21 cellular contexts compared by ENCODE assay signal in genomic region chrX:38006283-38006682, GRCh38. TPM values are rescaled to one million over a fixed set of nuclear protein-coding genes. Genes with fewer than 3 reads are reported as not detected.
DNase-seq lines count a peak whose midpoint lies in the region; ATAC-seq and TF ChIP-seq lines count a peak whose summit lies in the region.
"Had no signal": no experiment of that assay in that cellular context is flagged by ENCODE, and none has a peak within 500 bp of the region (broad histone marks: within the 10 kb centered on the region; RNA-seq: fewer than 3 reads in every experiment).

Gene SYTL5, plus strand, starts transcription at chrX:38006553. Its CDS starts 27,337 bp downstream, at chrX:38033890.

- H3K4me2 ChIP-seq in PC-3 (ENCODE audit: low read length) (peak within 1 kb of the TSS; percentile 73), hepatocyte (peak within 1 kb of the TSS; percentile 45), smooth muscle cell (no peak within 1 kb of the TSS)
- H3K4me2 ChIP-seq: SK-N-SH had no signal

- H3K9me2 ChIP-seq in PC-3 (replicated peaks; ENCODE audit: low read length) (no peaks in the 10 kb centered on the region), hepatocyte (replicated peaks; ENCODE audit: insufficient read depth) (no peaks in the 10 kb centered on the region)
- H3K9me2 ChIP-seq: SK-N-SH had no signal

- H3K9me3 Mint-ChIP-seq in WTC11, result no peaks in the 10 kb centered on the region; the same call in 1 of the 2 replicates
- H3K9me3 Mint-ChIP-seq: natural killer cell treated with Interleukin-12 subunit alpha and Interleukin-12 subunit beta and Interleukin-15 and Interleukin-18, amount 100 ng/mL, for 72 hours had no signal

- intact Hi-C loops in PC-3 (cut with micrococcal nuclease), result no loop called here

- H3K27ac Mint-ChIP-seq in WTC11, result no peak within 1 kb of the TSS
- H3K27ac Mint-ChIP-seq: natural killer cell treated with Interleukin-12 subunit alpha and Interleukin-12 subunit beta and Interleukin-15 and Interleukin-18, amount 100 ng/mL, for 72 hours had no signal

- H3K4me1 ChIP-seq in PC-3 (ENCODE audit: insufficient read depth, low read length) (peaks cover 48% of the 10 kb centered on the region), hepatocyte (ENCODE audit: insufficient read depth) (no peaks in the 10 kb centered on the region), smooth muscle cell (ENCODE audit: low read depth) (no peaks in the 10 kb centered on the region)

- H3K27me3 ChIP-seq in PC-3 (ENCODE audit: low read length) (no peaks in the 10 kb centered on the region), hepatocyte (no peaks in the 10 kb centered on the region), smooth muscle cell (ENCODE audit: low read depth) (no peaks in the 10 kb centered on the region)
- H3K27me3 ChIP-seq: upper lobe of left lung had no signal

- H4K20me1 ChIP-seq in PC-3 (ENCODE audit: low read length), result no peaks in the 10 kb centered on the region
- no peaks in the 10 kb centered on the region for H4K20me1 ChIP-seq in hepatocyte (ENCODE audit: insufficient read depth, poor library complexity, severe bottlenecking)
- no peaks in the 10 kb centered on the region for H4K20me1 ChIP-seq in smooth muscle cell (ENCODE audit: low read depth)

- WGBS in hepatocyte (ENCODE audit: low lambda C conversion rate, missing lambda C conversion rate), result 38% methylated on average over 1 of the region's 1 CpG
- 38% methylated on average over 1 of the region's 1 CpG for WGBS in smooth muscle cell (ENCODE audit: low lambda C conversion rate)

- no peaks in the 10 kb centered on the region for H3K36me3 Mint-ChIP-seq in WTC11
- H3K36me3 Mint-ChIP-seq: natural killer cell treated with Interleukin-12 subunit alpha and Interleukin-12 subunit beta and Interleukin-15 and Interleukin-18, amount 100 ng/mL, for 72 hours had no signal

- no peaks in the 10 kb centered on the region for H3K27me3 Mint-ChIP-seq in WTC11 (ENCODE audit: low read depth)

- DNase-seq in NCI-H2107 treated with DMSO at 0.1 percent for 48 hours (lab: John Stamatoyannopoulos, UW; ENCODE audit: unreplicated experiment) (peak; percentile 24), NCI-H2107 (lab: John Stamatoyannopoulos, UW) (no peak), PC-3 (peak; percentile 87), hepatocyte (ENCODE audit: low spot score) (peak; percentile 16), smooth muscle cell (lab: John Stamatoyannopoulos, UW; ENCODE audit: unreplicated experiment) (no peak), foreskin melanocyte (no peak), WTC11 (ENCODE audit: low spot score) (no peak)
- DNase-seq: activated CD4-positive, alpha-beta T cell treated with anti-CD3 and anti-CD28 coated beads for 4 hours; activated gamma-delta T cell treated with Interleukin-2 at 50 U/mL for 16 hours; anterior cingulate cortex; C1 segment of cervical spinal cord; DMS79 treated with DMSO at 0.1 percent for 48 hours; NCI-H1436 treated with DMSO at 0.1 percent for 48 hours; NCI-H526; OCI-M1; SK-N-SH; stimulated activated CD4-positive, alpha-beta T cell treated with anti-CD3 and anti-CD28 coated beads, Interleukin-15, amount 100 ng/mL, for 24 hours; stimulated activated naive CD4-positive, alpha-beta T cell; upper lobe of left lung had no signal

- TF ChIP-seq CTCF in PC-3 (conservative IDR thresholded peaks at IDR 0.05; ENCODE audit: low read depth, low read length) (no peak), hepatocyte (IDR thresholded peaks at IDR 0.05; ENCODE audit: poor library complexity) (no peak), smooth muscle cell (IDR thresholded peaks at IDR 0.05; ENCODE audit: borderline replicate concordance, insufficient read depth, poor library complexity, severe bottlenecking) (no peak), WTC11 (IDR thresholded peaks at IDR 0.05) (no peak)

- POLR2A ChIA-PET in PC-3 (lab: Charles Lee; ENCODE audit: unreplicated experiment), result interaction anchor here (0.5 kb wide), 1 partner anchor 23 kb away, joined by 4 read pairs; no protein-coding TSS in a partner anchor
- POLR2A ChIA-PET in WTC11 (lab: Charles Lee), result no interaction called here

- BruUV-seq in PC-3 (replicated peaks; lab: Mats Ljungman, UMichigan), result no TSS peak

- H2AFZ ChIP-seq in PC-3 (ENCODE audit: low read length) (no peak within 1 kb of the TSS), hepatocyte (no peak within 1 kb of the TSS), smooth muscle cell (ENCODE audit: low read depth) (no peak within 1 kb of the TSS)

- H3K4me3 Mint-ChIP-seq in WTC11, result no peak within 1 kb of the TSS
- H3K4me3 Mint-ChIP-seq: natural killer cell treated with Interleukin-12 subunit alpha and Interleukin-12 subunit beta and Interleukin-15 and Interleukin-18, amount 100 ng/mL, for 72 hours had no signal

- CTCF ChIA-PET in PC-3 (lab: Charles Lee), result no interaction called here
- CTCF ChIA-PET in WTC11 (lab: Charles Lee), result no interaction called here

- H3K79me2 ChIP-seq in PC-3 (ENCODE audit: low read length) (no peaks in the 10 kb centered on the region), hepatocyte (no peaks in the 10 kb centered on the region), smooth muscle cell (ENCODE audit: low read depth) (no peaks in the 10 kb centered on the region)

- no peaks in the 10 kb centered on the region for H3F3A ChIP-seq in PC-3 (ENCODE audit: low read length, unreplicated experiment)
- no peaks in the 10 kb centered on the region for H3F3A ChIP-seq in smooth muscle cell (ENCODE audit: low read depth)

- H3K9me3 ChIP-seq in PC-3 (ENCODE audit: low read length), result no peaks in the 10 kb centered on the region
- no peaks in the 10 kb centered on the region for H3K9me3 ChIP-seq in hepatocyte (ENCODE audit: low read depth)
- H3K9me3 ChIP-seq in smooth muscle cell (replicated peaks; ENCODE audit: low read depth), result no peaks in the 10 kb centered on the region
- H3K9me3 ChIP-seq: SK-N-SH, upper lobe of left lung had no signal

- ATAC-seq in PC-3 (peak; percentile 86), HG02852 (IDR thresholded peaks at IDR 0.05; ENCODE audit: unreplicated experiment) (no peak), WTC11 (no peak)
- ATAC-seq: natural killer cell treated with Interleukin-12 subunit alpha and Interleukin-12 subunit beta and Interleukin-15 and Interleukin-18, amount 100 ng/mL, for 72 hours had no signal

- no peaks in the 10 kb centered on the region for H3K4me1 Mint-ChIP-seq in WTC11

- H3K4me3 ChIP-seq in PC-3 (ENCODE audit: low read length) (peak within 1 kb of the TSS; percentile 22; the same call in 1 of the 2 replicates), hepatocyte (no peak within 1 kb of the TSS), smooth muscle cell (no peak within 1 kb of the TSS)

- no peak within 1 kb of the TSS for H3K9ac ChIP-seq in PC-3 (ENCODE audit: low read length)
- H3K9ac ChIP-seq in smooth muscle cell (ENCODE audit: low read depth), result no peak within 1 kb of the TSS
- H3K9ac ChIP-seq: SK-N-SH had no signal

- H3K27ac ChIP-seq in PC-3 (ENCODE audit: low read length) (peak within 1 kb of the TSS; percentile 72), hepatocyte (peak within 1 kb of the TSS; percentile 60), smooth muscle cell (ENCODE audit: low read depth) (peak within 1 kb of the TSS; percentile 41)

- no peaks in the 10 kb centered on the region for H3K36me3 ChIP-seq in PC-3 (ENCODE audit: low read depth, low read length)
- H3K36me3 ChIP-seq in hepatocyte (replicated peaks; ENCODE audit: insufficient read depth, low read depth), result no peaks in the 10 kb centered on the region
- no peaks in the 10 kb centered on the region for H3K36me3 ChIP-seq in smooth muscle cell (ENCODE audit: low read depth)
- H3K36me3 ChIP-seq: upper lobe of left lung had no signal

TF ChIP-seq in WTC11, 78 proteins besides CTCF, POLR2A, EP300 and RAD21 (continues in another document):
- TF ChIP-seq E2F4 (CRISPR knock-in tag; IDR thresholded peaks at IDR 0.05; ENCODE audit: borderline replicate concordance, low read depth) (no peak), ARID4B (CRISPR knock-in tag; IDR thresholded peaks at IDR 0.05; ENCODE audit: borderline replicate concordance) (no peak), ZNF121 (CRISPR knock-in tag; IDR thresholded peaks at IDR 0.05) (no peak)

RNA-seq across cellular contexts. Expression of gene SYTL5, which starts in this region (rescaled TPM):
- total RNA-seq in PC-3 (2014; rRNA removed) (0.04 and 0.17 TPM in 2 replicates), hepatocyte (7.3 and 8.0 TPM in 2 replicates), smooth muscle cell (1.9 and 2.3 TPM in 2 replicates), WTC11 (2021) (0.25 to 0.39 TPM (median 0.26 TPM) in 3 replicates)
- polyA plus RNA-seq in hepatocyte (1.0 and 1.2 TPM in 2 replicates), smooth muscle cell (0.27 and 1.4 TPM in 2 replicates)
- total RNA-seq: natural killer cell treated with Interleukin-12 subunit alpha and Interleukin-12 subunit beta and Interleukin-15 and Interleukin-18, amount 100 ng/mL, for 72 hours had no signal

Comparison
In these comparisons a context has a peak if more than half of its experiments do, and no peak if none do; other contexts are left out.
1. DNase-seq: peak in NCI-H2107 treated with DMSO at 0.1 percent for 48 hours (single experiment) and hepatocyte (single experiment); none in NCI-H2107 (single experiment), smooth muscle cell (single experiment), foreskin melanocyte (single experiment) and WTC11 (single experiment).
2. Peak in DNase-seq, ATAC-seq, H3K4me3 ChIP-seq, H3K27ac ChIP-seq and H3K4me2 ChIP-seq in PC-3; RNA of the gene not detected or under 1 TPM.
3. Peak in every context shown above with its lines, with median percentiles within 50 percentile points of each other: H3K27ac ChIP-seq.